ENCODE assay signal across 24 cellular contexts in genomic region chr6:142624978-142625715, GRCh38.
"Had no signal": no experiment of that assay in that cellular context is flagged by ENCODE, and none has a peak within 500 bp of the region (broad histone marks: within the 10 kb centered on the region; RNA-seq: fewer than 3 reads in every experiment).

No MANE protein-coding gene starts in this region.

- H3K36me3 Mint-ChIP-seq: memory B cell; natural killer cell; stimulated activated effector memory CD8-positive, alpha-beta T cell treated with anti-CD3 and anti-CD28 coated beads, Interleukin-12 subunit alpha, Interleukin-12 subunit beta, amount 100 ng/mL, for 72 hours had no signal

- H3K4me1 Mint-ChIP-seq: natural killer cell; stimulated activated effector memory CD8-positive, alpha-beta T cell treated with anti-CD3 and anti-CD28 coated beads, Interleukin-12 subunit alpha, Interleukin-12 subunit beta, amount 100 ng/mL, for 72 hours had no signal

- H3K36me3 ChIP-seq: gastroesophageal sphincter, heart left ventricle, lower lobe of right lung, neutrophil, pancreas, right atrium auricular region, sigmoid colon, stomach, thyroid gland had no signal

- H3K4me3 Mint-ChIP-seq: effector memory CD8-positive, alpha-beta T cell; memory B cell; natural killer cell; stimulated activated effector memory CD8-positive, alpha-beta T cell treated with anti-CD3 and anti-CD28 coated beads, Interleukin-12 subunit alpha, Interleukin-12 subunit beta, amount 100 ng/mL, for 72 hours had no signal

- H3K79me2 ChIP-seq: hepatocyte had no signal

- H2AFZ ChIP-seq: hepatocyte had no signal

- H3K9me3 Mint-ChIP-seq: effector memory CD8-positive, alpha-beta T cell; memory B cell; natural killer cell; stimulated activated effector memory CD8-positive, alpha-beta T cell treated with anti-CD3 and anti-CD28 coated beads, Interleukin-12 subunit alpha, Interleukin-12 subunit beta, amount 100 ng/mL, for 72 hours had no signal

- ATAC-seq: effector memory CD8-positive, alpha-beta T cell; gastroesophageal sphincter; heart left ventricle; left ventricle myocardium superior; lower lobe of right lung; natural killer cell; pancreas; stimulated activated effector memory CD8-positive, alpha-beta T cell treated with anti-CD3 and anti-CD28 coated beads, Interleukin-12 subunit alpha, Interleukin-12 subunit beta, amount 100 ng/mL, for 72 hours had no signal

- DNase-seq: cerebellar nuclear complex; cortex of kidney; effector memory CD8-positive, alpha-beta T cell; foreskin fibroblast; heart left ventricle; left ventricle myocardium superior; lower lobe of right lung; natural killer cell; pancreas; sigmoid colon; stimulated activated CD4-positive, alpha-beta T cell treated with anti-CD3 and anti-CD28 coated beads, Interleukin-2, amount 100 ng/mL, for 24 hours; stimulated activated CD4-positive, alpha-beta T cell treated with anti-CD3 and anti-CD28 coated beads, Interleukin-4, amount 100 ng/mL, for 24 hours; stimulated activated naive CD4-positive, alpha-beta T cell treated with Interleukin-2 at 50 U/mL for 16 hours; stomach; thyroid gland; trophoblast cell had no signal

- FAIRE-seq: endometrium, islet of Langerhans, pancreas had no signal

- H3K4me3 ChIP-seq: gastroesophageal sphincter, heart left ventricle, hepatocyte, lower lobe of right lung, pancreas, right atrium auricular region, sigmoid colon, stomach, thyroid gland had no signal

- H3K27ac Mint-ChIP-seq: effector memory CD8-positive, alpha-beta T cell; memory B cell; natural killer cell; stimulated activated effector memory CD8-positive, alpha-beta T cell treated with anti-CD3 and anti-CD28 coated beads, Interleukin-12 subunit alpha, Interleukin-12 subunit beta, amount 100 ng/mL, for 72 hours had no signal

- H3K4me1 ChIP-seq: gastroesophageal sphincter, heart left ventricle, lower lobe of right lung, right atrium auricular region, sigmoid colon, thyroid gland had no signal

- H3K9me3 ChIP-seq: gastroesophageal sphincter, heart left ventricle, lower lobe of right lung, neutrophil, pancreas, right atrium auricular region, sigmoid colon, stomach, thyroid gland had no signal

- H3K27me3 Mint-ChIP-seq: effector memory CD8-positive, alpha-beta T cell had no signal

- H3K4me2 ChIP-seq: hepatocyte had no signal

- H3K27me3 ChIP-seq: gastroesophageal sphincter, heart left ventricle, hepatocyte, neutrophil, pancreas, right atrium auricular region, sigmoid colon, stomach, thyroid gland had no signal

- H3K27ac ChIP-seq: gastroesophageal sphincter, heart left ventricle, hepatocyte, lower lobe of right lung, neutrophil, pancreas, right atrium auricular region, sigmoid colon, stomach, thyroid gland had no signal
